8 cellular contexts compared by ENCODE assay signal in genomic region chr1:174964261-174964984, GRCh38. TPM values are rescaled to one million over a fixed set of nuclear protein-coding genes. Genes with fewer than 3 reads are reported as not detected.
DNase-seq lines count a peak whose midpoint lies in the region; ATAC-seq and TF ChIP-seq lines count a peak whose summit lies in the region.

No MANE protein-coding gene starts in this region.

- peak overlapping the region; percentile 79 for H3K4me3 Mint-ChIP-seq in activated CD4-positive, alpha-beta T cell treated with anti-CD3 and anti-CD28 coated beads, Interleukin-2, amount 10 ng/mL, durations not matched to agents 7 days and 5 days

- CTCF ChIA-PET in activated CD4-positive, alpha-beta T cell treated with anti-CD3 and anti-CD28 coated beads, Interleukin-2, amount 10 ng/mL, durations not matched to agents 7 days and 5 days (lab: Charles Lee) = interaction anchor here (0.9 to 2.0 kb wide), 2 partner anchors 11 to 21 kb away, joined by 3 to 6 read pairs; no protein-coding TSS in a partner anchor

- WGBS in right cardiac atrium = 36% methylated on average over 6 of the region's 6 CpGs

- no peaks in the 10 kb centered on the region for H3K27me3 Mint-ChIP-seq in activated CD4-positive, alpha-beta T cell treated with anti-CD3 and anti-CD28 coated beads, Interleukin-2, amount 10 ng/mL, durations not matched to agents 7 days and 5 days

- H3K27me3 ChIP-seq in right cardiac atrium (ENCODE audit: control insufficient read depth, insufficient read depth) (no peaks in the 10 kb centered on the region), tibial artery (no peaks in the 10 kb centered on the region), SJCRH30 (no peaks in the 10 kb centered on the region)

- intact Hi-C loops in Right ventricle myocardium inferior (cut with DNase I) (no loop called here), cardiac septum (cut with DNase I) (no loop called here), right cardiac atrium (cut with DNase I) (no loop called here), tibial artery (cut with DNase I; ENCODE audit: low total_unique reads) (no loop called here)

- H3K27ac ChIP-seq in right cardiac atrium (ENCODE audit: low read length) (peak overlapping the region; percentile 70), tibial artery (peak overlapping the region; percentile 68 to 75), SJCRH30 (no peak overlapping the region)

- TF ChIP-seq CTCF in tibial artery (IDR thresholded peaks at IDR 0.05) = no peak

- H3K4me1 ChIP-seq in right cardiac atrium (ENCODE audit: control insufficient read depth, insufficient read depth, low read length) (peaks cover 8% of the 10 kb centered on the region), tibial artery (peaks cover 0 to 69% (median 40%) of the 10 kb centered on the region in 4 donors), SJCRH30 (peaks cover 29% of the 10 kb centered on the region)

- H3K36me3 Mint-ChIP-seq in activated CD4-positive, alpha-beta T cell treated with anti-CD3 and anti-CD28 coated beads, Interleukin-2, amount 10 ng/mL, durations not matched to agents 7 days and 5 days (ENCODE audit: low read depth) = peaks cover 7% of the 10 kb centered on the region

- peak overlapping the region; percentile 97 for H3K27ac Mint-ChIP-seq in activated CD4-positive, alpha-beta T cell treated with anti-CD3 and anti-CD28 coated beads, Interleukin-2, amount 10 ng/mL, durations not matched to agents 7 days and 5 days

- ATAC-seq in Right ventricle myocardium inferior (peak; percentile 62), right cardiac atrium (peak; percentile 76 to 77), HG03097 (IDR thresholded peaks at IDR 0.05; ENCODE audit: low FRiP score, unreplicated experiment) (no peak), HG02981 (IDR thresholded peaks at IDR 0.05; ENCODE audit: unreplicated experiment) (no peak)

- H3K9me3 ChIP-seq in right cardiac atrium (ENCODE audit: control insufficient read depth, low read length) (no peaks in the 10 kb centered on the region), tibial artery (no peaks in the 10 kb centered on the region), SJCRH30 (replicated peaks) (no peaks in the 10 kb centered on the region)

- POLR2A ChIA-PET in activated CD4-positive, alpha-beta T cell treated with anti-CD3 and anti-CD28 coated beads, Interleukin-2, amount 10 ng/mL, durations not matched to agents 7 days and 5 days (lab: Charles Lee) = no interaction called here

- peaks cover 59% of the 10 kb centered on the region for H3K4me1 Mint-ChIP-seq in activated CD4-positive, alpha-beta T cell treated with anti-CD3 and anti-CD28 coated beads, Interleukin-2, amount 10 ng/mL, durations not matched to agents 7 days and 5 days

- H3K36me3 ChIP-seq in tibial artery = no peaks in the 10 kb centered on the region
- no peaks in the 10 kb centered on the region for H3K36me3 ChIP-seq in SJCRH30

- H3K9me3 Mint-ChIP-seq in activated CD4-positive, alpha-beta T cell treated with anti-CD3 and anti-CD28 coated beads, Interleukin-2, amount 10 ng/mL, durations not matched to agents 7 days and 5 days = no peaks in the 10 kb centered on the region

- DNase-seq in Right ventricle myocardium inferior (ENCODE audit: missing footprints) (no peak), cardiac septum (ENCODE audit: low spot score) (no peak), right cardiac atrium (no peak), tibial artery (no peak), SJCRH30 (no peak)
- DNase-seq in activated CD4-positive, alpha-beta T cell treated with anti-CD3 and anti-CD28 coated beads, Interleukin-2, amount 10 ng/mL, durations not matched to agents 7 days and 5 days = peak; percentile 53

- H3K4me3 ChIP-seq in right cardiac atrium (ENCODE audit: low read length) (no peak overlapping the region), tibial artery (no peak overlapping the region), SJCRH30 (no peak overlapping the region)

RNA-seq across cellular contexts. Expression of gene CACYBP, which starts 35.3 kb away (rescaled TPM):
- total RNA-seq in Right ventricle myocardium inferior = 84.2 TPM
- total RNA-seq in cardiac septum = 41.7 TPM
- total RNA-seq in activated CD4-positive, alpha-beta T cell treated with anti-CD3 and anti-CD28 coated beads, Interleukin-2, amount 10 ng/mL, durations not matched to agents 7 days and 5 days = 100 to 1,000 TPM; 198 to 207 TPM
- 10 to 100 TPM; 52.9 to 81.1 (median 73.4) TPM for total RNA-seq in right cardiac atrium
- polyA plus RNA-seq in right cardiac atrium = 72.9 TPM
- 439 and 441 TPM in 2 replicates for total RNA-seq in SJCRH30 (2014; rRNA removed; shearing (Covaris generic))

RNA-seq across cellular contexts. Expression of gene MRPS14, which starts 58.8 kb away (rescaled TPM):
- 29.2 TPM for total RNA-seq in Right ventricle myocardium inferior
- 24.4 TPM for total RNA-seq in cardiac septum
- 10 to 100 TPM; 34.5 to 34.6 TPM for total RNA-seq in activated CD4-positive, alpha-beta T cell treated with anti-CD3 and anti-CD28 coated beads, Interleukin-2, amount 10 ng/mL, durations not matched to agents 7 days and 5 days
- total RNA-seq in right cardiac atrium = 10 to 100 TPM; 23.8 to 30.0 (median 26.7) TPM
- polyA plus RNA-seq in right cardiac atrium = 23.7 TPM
- total RNA-seq in SJCRH30 (2014; rRNA removed; shearing (Covaris generic)) = 31.6 and 34.0 TPM in 2 replicates

Comparison
In these comparisons a context has a peak if more than half of its experiments do, and no peak if none do; other contexts are left out.
1. ATAC-seq: peak in Right ventricle myocardium inferior (single experiment) and right cardiac atrium (2 of 2); none in HG03097 (single experiment) and HG02981 (single experiment).